In genomic region chr1:2134232-2134603, GRCh38 we compare ENCODE assay signal across 10 cellular contexts.
A peak's percentile ranks its signal among the peaks of the same experiment; 100 is the strongest.
DNase-seq lines count a peak whose midpoint lies in the region; ATAC-seq and TF ChIP-seq lines count a peak whose summit lies in the region.
"Had no signal": no experiment of that assay in that cellular context is flagged by ENCODE, and none has a peak within 500 bp of the region (broad histone marks: within the 10 kb centered on the region; RNA-seq: fewer than 3 reads in every experiment).

No MANE protein-coding gene starts in this region.

- ATAC-seq in left cardiac atrium (no peak), upper lobe of right lung (no peak), GM21381 (IDR thresholded peaks at IDR 0.05; ENCODE audit: unreplicated experiment) (no peak)

- H3K4me1 Mint-ChIP-seq in endodermal cell, result peaks cover 11% of the 10 kb centered on the region
- peaks cover 72% of the 10 kb centered on the region for H3K4me1 Mint-ChIP-seq in nephron progenitor cell

- H3K9me3 Mint-ChIP-seq in endodermal cell (no peaks in the 10 kb centered on the region), nephron progenitor cell (no peaks in the 10 kb centered on the region)
- H3K9me3 Mint-ChIP-seq: effector memory CD8-positive, alpha-beta T cell had no signal

- no peak overlapping the region for H3K4me3 Mint-ChIP-seq in endodermal cell
- H3K4me3 Mint-ChIP-seq in nephron progenitor cell, result peak overlapping the region; percentile 32

- intact Hi-C loops in left ventricle myocardium inferior (cut with micrococcal nuclease), result no loop called here
- intact Hi-C loops in left cardiac atrium (cut with DNase I), result no loop called here
- intact Hi-C loops in upper lobe of right lung (cut with DNase I), result no loop called here

- no peak for DNase-seq in left ventricle myocardium inferior
- no peak for DNase-seq in left cardiac atrium
- no peak for DNase-seq in endodermal cell
- no peak for DNase-seq in nephron progenitor cell
- DNase-seq in upper lobe of right lung, result no peak
- no peak for DNase-seq in NCI-H2107 treated with DMSO at 0.1 percent for 48 hours (lab: John Stamatoyannopoulos, UW; ENCODE audit: unreplicated experiment)
- no peak for DNase-seq in 8988T
- DNase-seq: effector memory CD8-positive, alpha-beta T cell had no signal

- H3K4me3 ChIP-seq in left ventricle myocardium inferior (peak overlapping the region; percentile 67), endodermal cell (ENCODE audit: low read length) (no peak overlapping the region), upper lobe of right lung (no peak overlapping the region)

- H3K27me3 Mint-ChIP-seq in endodermal cell (ENCODE audit: insufficient read depth) (no peaks in the 10 kb centered on the region), nephron progenitor cell (ENCODE audit: low read depth, poor library complexity) (no peaks in the 10 kb centered on the region)
- H3K27me3 Mint-ChIP-seq: effector memory CD8-positive, alpha-beta T cell had no signal

- H3K9me3 ChIP-seq in left ventricle myocardium inferior (replicated peaks) (no peaks in the 10 kb centered on the region), endodermal cell (ENCODE audit: control insufficient read depth, low read length) (no peaks in the 10 kb centered on the region), upper lobe of right lung (no peaks in the 10 kb centered on the region)

- H3K4me1 ChIP-seq in left ventricle myocardium inferior, result peaks cover 41% of the 10 kb centered on the region
- no peaks in the 10 kb centered on the region for H3K4me1 ChIP-seq in endodermal cell (ENCODE audit: control insufficient read depth, insufficient read depth, low read length)
- H3K4me1 ChIP-seq in upper lobe of right lung, result peaks cover 44% of the 10 kb centered on the region
- H3K4me1 ChIP-seq: parathyroid adenoma had no signal

- H3K27ac ChIP-seq in left ventricle myocardium inferior (replicated peaks) (peak overlapping the region; percentile 86), endodermal cell (ENCODE audit: low read depth, low read length) (peak overlapping the region; percentile 98), upper lobe of right lung (peak overlapping the region; percentile 88)

- no peaks in the 10 kb centered on the region for H3K27me3 ChIP-seq in left ventricle myocardium inferior (ENCODE audit: low read depth)
- no peaks in the 10 kb centered on the region for H3K27me3 ChIP-seq in endodermal cell (ENCODE audit: control insufficient read depth, insufficient read depth, low read length, poor library complexity, severe bottlenecking)
- no peaks in the 10 kb centered on the region for H3K27me3 ChIP-seq in upper lobe of right lung

- H3K36me3 ChIP-seq in left ventricle myocardium inferior, result no peaks in the 10 kb centered on the region
- H3K36me3 ChIP-seq in endodermal cell (ENCODE audit: control insufficient read depth, insufficient read depth, low read length), result peaks cover 8% of the 10 kb centered on the region
- no peaks in the 10 kb centered on the region for H3K36me3 ChIP-seq in upper lobe of right lung

- peaks cover 19% of the 10 kb centered on the region for H3K36me3 Mint-ChIP-seq in endodermal cell (ENCODE audit: low read depth)
- H3K36me3 Mint-ChIP-seq in nephron progenitor cell (ENCODE audit: low read depth), result no peaks in the 10 kb centered on the region

- 94 to 96% methylated on average over 10 of the region's 10 CpGs for WGBS in endodermal cell (ENCODE audit: insufficient coverage in 1 of 2, insufficient read length in 1 of 2), 2 experiments

- H3K27ac Mint-ChIP-seq in endodermal cell, result no peak overlapping the region
- peak overlapping the region; percentile 78 for H3K27ac Mint-ChIP-seq in nephron progenitor cell

- no peak overlapping the region for H3K9ac ChIP-seq in endodermal cell (ENCODE audit: extremely low read depth, low read length, poor library complexity, severe bottlenecking)
- H3K9ac ChIP-seq: parathyroid adenoma had no signal

- TF ChIP-seq CTCF in left ventricle myocardium inferior (IDR thresholded peaks at IDR 0.05; ENCODE audit: borderline replicate concordance), result no peak
- no peak for TF ChIP-seq CTCF in endodermal cell (conservative IDR thresholded peaks at IDR 0.05)
- TF ChIP-seq CTCF in nephron progenitor cell (IDR thresholded peaks at IDR 0.05), result no peak
- no peak for TF ChIP-seq CTCF in upper lobe of right lung (IDR thresholded peaks at IDR 0.05)
